In genomic region chr14:95609398-95609990, GRCh38 we compare ENCODE assay signal across 8 cellular contexts.
DNase-seq lines count a peak whose midpoint lies in the region; ATAC-seq and TF ChIP-seq lines count a peak whose summit lies in the region.

No MANE protein-coding gene starts in this region.

- H3K36me3 ChIP-seq in SJCRH30 (no peaks in the 10 kb centered on the region), tibial nerve (no peaks in the 10 kb centered on the region)

- H3K4me3 ChIP-seq in SJCRH30 (no peak overlapping the region), tibial nerve (no peak overlapping the region)

- ATAC-seq in GM21576 (IDR thresholded peaks at IDR 0.05; ENCODE audit: unreplicated experiment) = no peak

- H3K27me3 ChIP-seq in SJCRH30 = no peaks in the 10 kb centered on the region
- peaks cover 0 to 6% of the 10 kb centered on the region in 2 donors for H3K27me3 ChIP-seq in tibial nerve

- intact Hi-C loops in head of caudate nucleus (cut with DNase I) = no loop called here

- DNase-seq in DMS79 treated with DMSO at 0.1 percent for 48 hours (lab: John Stamatoyannopoulos, UW) = peak; percentile 30
- no peak for DNase-seq in DMS79 (lab: John Stamatoyannopoulos, UW)
- peak; percentile 7 to 15 for DNase-seq in Kasumi-1 (lab: John Stamatoyannopoulos, UW)
- DNase-seq in SJCRH30 = peak; percentile 27 to 58
- peak in 40 of 42 donors; percentile 8 to 76 (median 44) for DNase-seq in head of caudate nucleus
- DNase-seq in tibial nerve (ENCODE audit: low spot score in 2 of 2) = no peak
- no peak for DNase-seq in MV-4-11 (lab: John Stamatoyannopoulos, UW)

- no peak for TF ChIP-seq CTCF in tibial nerve (IDR thresholded peaks at IDR 0.05)

- H3K4me1 ChIP-seq in SJCRH30 (no peaks in the 10 kb centered on the region), tibial nerve (no peaks in the 10 kb centered on the region)

- TF ChIP-seq POLR2A in tibial nerve (IDR thresholded peaks at IDR 0.05) = no peak

- H3K27ac ChIP-seq in SJCRH30 (no peak overlapping the region), tibial nerve (no peak overlapping the region)

- TF ChIP-seq EP300 in tibial nerve (IDR thresholded peaks at IDR 0.05) = no peak

- WGBS in tibial nerve, 2 donors = 40 to 41% methylated on average over 7 of the region's 7 CpGs

- H3K9me3 ChIP-seq in SJCRH30 (replicated peaks) (no peaks in the 10 kb centered on the region), tibial nerve (no peaks in the 10 kb centered on the region)

Comparison
In these comparisons a context has a peak if more than half of its experiments do, and no peak if none do; other contexts are left out.
1. DNase-seq: peak in DMS79 treated with DMSO at 0.1 percent for 48 hours (single experiment), Kasumi-1 (2 of 2), SJCRH30 (2 of 2) and head of caudate nucleus (40 of 42); none in DMS79 (single experiment), tibial nerve (0 of 2) and MV-4-11 (single experiment).